ENCODE assay signal across 1 cellular context in the genomic region with DNA sequence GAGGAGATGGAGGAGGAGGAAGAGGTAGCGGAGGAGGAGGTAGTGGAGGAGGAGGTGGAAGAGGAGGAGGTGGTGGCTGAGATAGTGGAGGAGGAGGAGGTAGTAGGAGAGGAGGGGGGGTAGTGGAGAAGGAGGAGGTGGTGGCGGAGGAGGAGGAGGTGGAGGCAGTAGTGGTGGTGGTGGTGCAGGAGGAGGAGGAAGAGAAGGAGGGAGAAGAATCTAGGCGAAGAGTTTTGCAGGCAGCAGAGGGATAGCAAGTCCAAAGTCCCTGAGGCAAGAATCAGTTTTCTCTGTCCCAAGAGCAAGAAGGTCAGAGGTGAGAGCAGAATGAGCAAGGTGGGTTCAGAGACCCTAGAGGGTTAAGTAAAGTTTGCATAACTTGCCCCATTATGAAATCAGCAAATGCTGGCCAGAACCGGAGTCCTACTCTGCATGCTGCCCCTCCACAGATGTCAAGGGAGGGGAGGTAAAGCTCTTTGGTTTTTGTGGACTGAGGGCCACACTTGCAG.
TF ChIP-seq lines count a peak whose summit lies in the region.

No MANE protein-coding gene starts in this region.

TF ChIP-seq in K562, 482 proteins besides CTCF, POLR2A, EP300 and RAD21 (continued from another document and continues in another):
- TF ChIP-seq NCOA2 (IDR thresholded peaks at IDR 0.05; ENCODE audit: partially characterized antibody in 2 of 2): no peak
- peak; percentile 49 to 95; a peak in 3 of 4 replicates for TF ChIP-seq RCOR1 (IDR thresholded peaks at IDR 0.05; ENCODE audit: borderline replicate concordance in 1 of 2, low read depth in 2 of 2, low read length in 2 of 2)
- TF ChIP-seq SREBF1 (IDR thresholded peaks at IDR 0.05; ENCODE audit: borderline replicate concordance, low read depth, low read length): no peak
- TF ChIP-seq TEAD4 (IDR thresholded peaks at IDR 0.05; ENCODE audit: low read length): peak; percentile 54; the same call in 1 of the 2 replicates
- no peak for TF ChIP-seq TEAD4 (CRISPR knock-in tag; IDR thresholded peaks at IDR 0.05; ENCODE audit: borderline replicate concordance)
- peak; percentile 83 for TF ChIP-seq CEBPB (tag; IDR thresholded peaks at IDR 0.05)
- no peak for TF ChIP-seq EWSR1 (IDR thresholded peaks at IDR 0.05; ENCODE audit: borderline replicate concordance, low read depth, partially characterized antibody)
- TF ChIP-seq, protein P1, sequence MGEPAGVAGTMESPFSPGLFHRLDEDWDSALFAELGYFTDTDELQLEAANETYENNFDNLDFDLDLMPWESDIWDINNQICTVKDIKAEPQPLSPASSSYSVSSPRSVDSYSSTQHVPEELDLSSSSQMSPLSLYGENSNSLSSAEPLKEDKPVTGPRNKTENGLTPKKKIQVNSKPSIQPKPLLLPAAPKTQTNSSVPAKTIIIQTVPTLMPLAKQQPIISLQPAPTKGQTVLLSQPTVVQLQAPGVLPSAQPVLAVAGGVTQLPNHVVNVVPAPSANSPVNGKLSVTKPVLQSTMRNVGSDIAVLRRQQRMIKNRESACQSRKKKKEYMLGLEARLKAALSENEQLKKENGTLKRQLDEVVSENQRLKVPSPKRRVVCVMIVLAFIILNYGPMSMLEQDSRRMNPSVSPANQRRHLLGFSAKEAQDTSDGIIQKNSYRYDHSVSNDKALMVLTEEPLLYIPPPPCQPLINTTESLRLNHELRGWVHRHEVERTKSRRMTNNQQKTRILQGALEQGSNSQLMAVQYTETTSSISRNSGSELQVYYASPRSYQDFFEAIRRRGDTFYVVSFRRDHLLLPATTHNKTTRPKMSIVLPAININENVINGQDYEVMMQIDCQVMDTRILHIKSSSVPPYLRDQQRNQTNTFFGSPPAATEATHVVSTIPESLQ (CRISPR knock-in tag; IDR thresholded peaks at IDR 0.05): peak; percentile 69; the same call in 1 of the 2 replicates
- TF ChIP-seq, protein P2, sequence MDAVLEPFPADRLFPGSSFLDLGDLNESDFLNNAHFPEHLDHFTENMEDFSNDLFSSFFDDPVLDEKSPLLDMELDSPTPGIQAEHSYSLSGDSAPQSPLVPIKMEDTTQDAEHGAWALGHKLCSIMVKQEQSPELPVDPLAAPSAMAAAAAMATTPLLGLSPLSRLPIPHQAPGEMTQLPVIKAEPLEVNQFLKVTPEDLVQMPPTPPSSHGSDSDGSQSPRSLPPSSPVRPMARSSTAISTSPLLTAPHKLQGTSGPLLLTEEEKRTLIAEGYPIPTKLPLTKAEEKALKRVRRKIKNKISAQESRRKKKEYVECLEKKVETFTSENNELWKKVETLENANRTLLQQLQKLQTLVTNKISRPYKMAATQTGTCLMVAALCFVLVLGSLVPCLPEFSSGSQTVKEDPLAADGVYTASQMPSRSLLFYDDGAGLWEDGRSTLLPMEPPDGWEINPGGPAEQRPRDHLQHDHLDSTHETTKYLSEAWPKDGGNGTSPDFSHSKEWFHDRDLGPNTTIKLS (IDR thresholded peaks at IDR 0.05; ENCODE audit: borderline replicate concordance, low read depth): no peak
- no peak for TF ChIP-seq KLF10 (CRISPR knock-in tag; IDR thresholded peaks at IDR 0.05)
- peak; percentile 95; the same call in 1 of the 2 replicates for TF ChIP-seq GATAD2A (IDR thresholded peaks at IDR 0.05)
- no peak for TF ChIP-seq ZNF586 (CRISPR knock-in tag; conservative IDR thresholded peaks at IDR 0.05)
- TF ChIP-seq FOXK1 (CRISPR knock-in tag; IDR thresholded peaks at IDR 0.05; ENCODE audit: borderline replicate concordance): no peak
- no peak for TF ChIP-seq TAF1 (IDR thresholded peaks at IDR 0.05; ENCODE audit: control insufficient read depth, extremely low read depth, insufficient read depth, low read length, severe bottlenecking)
- no peak for TF ChIP-seq ZSCAN29 (IDR thresholded peaks at IDR 0.05)
- TF ChIP-seq, protein P3, sequence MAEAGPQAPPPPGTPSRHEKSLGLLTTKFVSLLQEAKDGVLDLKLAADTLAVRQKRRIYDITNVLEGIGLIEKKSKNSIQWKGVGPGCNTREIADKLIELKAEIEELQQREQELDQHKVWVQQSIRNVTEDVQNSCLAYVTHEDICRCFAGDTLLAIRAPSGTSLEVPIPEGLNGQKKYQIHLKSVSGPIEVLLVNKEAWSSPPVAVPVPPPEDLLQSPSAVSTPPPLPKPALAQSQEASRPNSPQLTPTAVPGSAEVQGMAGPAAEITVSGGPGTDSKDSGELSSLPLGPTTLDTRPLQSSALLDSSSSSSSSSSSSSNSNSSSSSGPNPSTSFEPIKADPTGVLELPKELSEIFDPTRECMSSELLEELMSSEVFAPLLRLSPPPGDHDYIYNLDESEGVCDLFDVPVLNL (CRISPR knock-in tag; IDR thresholded peaks at IDR 0.05; ENCODE audit: low read depth): no peak
- TF ChIP-seq, protein P4, sequence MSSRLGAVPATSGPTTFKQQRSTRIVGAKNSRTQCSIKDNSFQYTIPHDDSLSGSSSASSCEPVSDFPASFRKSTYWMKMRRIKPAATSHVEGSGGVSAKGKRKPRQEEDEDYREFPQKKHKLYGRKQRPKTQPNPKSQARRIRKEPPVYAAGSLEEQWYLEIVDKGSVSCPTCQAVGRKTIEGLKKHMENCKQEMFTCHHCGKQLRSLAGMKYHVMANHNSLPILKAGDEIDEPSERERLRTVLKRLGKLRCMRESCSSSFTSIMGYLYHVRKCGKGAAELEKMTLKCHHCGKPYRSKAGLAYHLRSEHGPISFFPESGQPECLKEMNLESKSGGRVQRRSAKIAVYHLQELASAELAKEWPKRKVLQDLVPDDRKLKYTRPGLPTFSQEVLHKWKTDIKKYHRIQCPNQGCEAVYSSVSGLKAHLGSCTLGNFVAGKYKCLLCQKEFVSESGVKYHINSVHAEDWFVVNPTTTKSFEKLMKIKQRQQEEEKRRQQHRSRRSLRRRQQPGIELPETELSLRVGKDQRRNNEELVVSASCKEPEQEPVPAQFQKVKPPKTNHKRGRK (tag; IDR thresholded peaks at IDR 0.05): peak; percentile 35; the same call in 1 of the 2 replicates
- peak; percentile 66; the same call in 1 of the 2 replicates for TF ChIP-seq CEBPG (CRISPR knock-in tag; IDR thresholded peaks at IDR 0.05)
- TF ChIP-seq CEBPG (tag; conservative IDR thresholded peaks at IDR 0.05 in 1 of 2, IDR thresholded peaks at IDR 0.05 in 1 of 2): peak; percentile 40 to 68; a peak in 2 of 4 replicates
- TF ChIP-seq, protein P5, sequence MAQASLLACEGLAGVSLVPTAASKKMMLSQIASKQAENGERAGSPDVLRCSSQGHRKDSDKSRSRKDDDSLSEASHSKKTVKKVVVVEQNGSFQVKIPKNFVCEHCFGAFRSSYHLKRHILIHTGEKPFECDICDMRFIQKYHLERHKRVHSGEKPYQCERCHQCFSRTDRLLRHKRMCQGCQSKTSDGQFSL (CRISPR knock-in tag; IDR thresholded peaks at IDR 0.05): peak; percentile 74; the same call in 1 of the 2 replicates
- TF ChIP-seq, protein P5 (tag; IDR thresholded peaks at IDR 0.05): no peak
- TF ChIP-seq TCF3 (CRISPR knock-in tag; IDR thresholded peaks at IDR 0.05): 0 out of 2 replicates have a peak, but pooled peaks have one; percentile 8
- TF ChIP-seq, protein P6, sequence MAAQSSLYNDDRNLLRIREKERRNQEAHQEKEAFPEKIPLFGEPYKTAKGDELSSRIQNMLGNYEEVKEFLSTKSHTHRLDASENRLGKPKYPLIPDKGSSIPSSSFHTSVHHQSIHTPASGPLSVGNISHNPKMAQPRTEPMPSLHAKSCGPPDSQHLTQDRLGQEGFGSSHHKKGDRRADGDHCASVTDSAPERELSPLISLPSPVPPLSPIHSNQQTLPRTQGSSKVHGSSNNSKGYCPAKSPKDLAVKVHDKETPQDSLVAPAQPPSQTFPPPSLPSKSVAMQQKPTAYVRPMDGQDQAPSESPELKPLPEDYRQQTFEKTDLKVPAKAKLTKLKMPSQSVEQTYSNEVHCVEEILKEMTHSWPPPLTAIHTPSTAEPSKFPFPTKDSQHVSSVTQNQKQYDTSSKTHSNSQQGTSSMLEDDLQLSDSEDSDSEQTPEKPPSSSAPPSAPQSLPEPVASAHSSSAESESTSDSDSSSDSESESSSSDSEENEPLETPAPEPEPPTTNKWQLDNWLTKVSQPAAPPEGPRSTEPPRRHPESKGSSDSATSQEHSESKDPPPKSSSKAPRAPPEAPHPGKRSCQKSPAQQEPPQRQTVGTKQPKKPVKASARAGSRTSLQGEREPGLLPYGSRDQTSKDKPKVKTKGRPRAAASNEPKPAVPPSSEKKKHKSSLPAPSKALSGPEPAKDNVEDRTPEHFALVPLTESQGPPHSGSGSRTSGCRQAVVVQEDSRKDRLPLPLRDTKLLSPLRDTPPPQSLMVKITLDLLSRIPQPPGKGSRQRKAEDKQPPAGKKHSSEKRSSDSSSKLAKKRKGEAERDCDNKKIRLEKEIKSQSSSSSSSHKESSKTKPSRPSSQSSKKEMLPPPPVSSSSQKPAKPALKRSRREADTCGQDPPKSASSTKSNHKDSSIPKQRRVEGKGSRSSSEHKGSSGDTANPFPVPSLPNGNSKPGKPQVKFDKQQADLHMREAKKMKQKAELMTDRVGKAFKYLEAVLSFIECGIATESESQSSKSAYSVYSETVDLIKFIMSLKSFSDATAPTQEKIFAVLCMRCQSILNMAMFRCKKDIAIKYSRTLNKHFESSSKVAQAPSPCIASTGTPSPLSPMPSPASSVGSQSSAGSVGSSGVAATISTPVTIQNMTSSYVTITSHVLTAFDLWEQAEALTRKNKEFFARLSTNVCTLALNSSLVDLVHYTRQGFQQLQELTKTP (IDR thresholded peaks at IDR 0.05; ENCODE audit: low read depth in 1 of 2, partially characterized antibody in 2 of 2): peak in 1 of 2 experiments; percentile 25
- TF ChIP-seq RBM39 (optimal IDR thresholded peaks at IDR 0.05; ENCODE audit: low read depth, low read length): no peak
- peak in 1 of 2 experiments; percentile 12; a peak in 1 of 3 replicates for TF ChIP-seq CBX3 (IDR thresholded peaks at IDR 0.05; ENCODE audit: borderline replicate concordance in 1 of 2, low read length in 2 of 2)
- TF ChIP-seq, protein P7, sequence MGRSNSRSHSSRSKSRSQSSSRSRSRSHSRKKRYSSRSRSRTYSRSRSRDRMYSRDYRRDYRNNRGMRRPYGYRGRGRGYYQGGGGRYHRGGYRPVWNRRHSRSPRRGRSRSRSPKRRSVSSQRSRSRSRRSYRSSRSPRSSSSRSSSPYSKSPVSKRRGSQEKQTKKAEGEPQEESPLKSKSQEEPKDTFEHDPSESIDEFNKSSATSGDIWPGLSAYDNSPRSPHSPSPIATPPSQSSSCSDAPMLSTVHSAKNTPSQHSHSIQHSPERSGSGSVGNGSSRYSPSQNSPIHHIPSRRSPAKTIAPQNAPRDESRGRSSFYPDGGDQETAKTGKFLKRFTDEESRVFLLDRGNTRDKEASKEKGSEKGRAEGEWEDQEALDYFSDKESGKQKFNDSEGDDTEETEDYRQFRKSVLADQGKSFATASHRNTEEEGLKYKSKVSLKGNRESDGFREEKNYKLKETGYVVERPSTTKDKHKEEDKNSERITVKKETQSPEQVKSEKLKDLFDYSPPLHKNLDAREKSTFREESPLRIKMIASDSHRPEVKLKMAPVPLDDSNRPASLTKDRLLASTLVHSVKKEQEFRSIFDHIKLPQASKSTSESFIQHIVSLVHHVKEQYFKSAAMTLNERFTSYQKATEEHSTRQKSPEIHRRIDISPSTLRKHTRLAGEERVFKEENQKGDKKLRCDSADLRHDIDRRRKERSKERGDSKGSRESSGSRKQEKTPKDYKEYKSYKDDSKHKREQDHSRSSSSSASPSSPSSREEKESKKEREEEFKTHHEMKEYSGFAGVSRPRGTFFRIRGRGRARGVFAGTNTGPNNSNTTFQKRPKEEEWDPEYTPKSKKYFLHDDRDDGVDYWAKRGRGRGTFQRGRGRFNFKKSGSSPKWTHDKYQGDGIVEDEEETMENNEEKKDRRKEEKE (IDR thresholded peaks at IDR 0.05; ENCODE audit: borderline replicate concordance in 1 of 2, control insufficient read depth in 1 of 2, low read depth in 2 of 2, low read length in 1 of 2): no peak
- no peak for TF ChIP-seq MTA3 (IDR thresholded peaks at IDR 0.05; ENCODE audit: borderline replicate concordance)
- no peak for TF ChIP-seq BMI1 (IDR thresholded peaks at IDR 0.05; ENCODE audit: low read length)
- TF ChIP-seq, protein P8, sequence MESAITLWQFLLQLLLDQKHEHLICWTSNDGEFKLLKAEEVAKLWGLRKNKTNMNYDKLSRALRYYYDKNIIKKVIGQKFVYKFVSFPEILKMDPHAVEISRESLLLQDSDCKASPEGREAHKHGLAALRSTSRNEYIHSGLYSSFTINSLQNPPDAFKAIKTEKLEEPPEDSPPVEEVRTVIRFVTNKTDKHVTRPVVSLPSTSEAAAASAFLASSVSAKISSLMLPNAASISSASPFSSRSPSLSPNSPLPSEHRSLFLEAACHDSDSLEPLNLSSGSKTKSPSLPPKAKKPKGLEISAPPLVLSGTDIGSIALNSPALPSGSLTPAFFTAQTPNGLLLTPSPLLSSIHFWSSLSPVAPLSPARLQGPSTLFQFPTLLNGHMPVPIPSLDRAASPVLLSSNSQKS (CRISPR knock-in tag; IDR thresholded peaks at IDR 0.05): no peak
- TF ChIP-seq, protein P9, sequence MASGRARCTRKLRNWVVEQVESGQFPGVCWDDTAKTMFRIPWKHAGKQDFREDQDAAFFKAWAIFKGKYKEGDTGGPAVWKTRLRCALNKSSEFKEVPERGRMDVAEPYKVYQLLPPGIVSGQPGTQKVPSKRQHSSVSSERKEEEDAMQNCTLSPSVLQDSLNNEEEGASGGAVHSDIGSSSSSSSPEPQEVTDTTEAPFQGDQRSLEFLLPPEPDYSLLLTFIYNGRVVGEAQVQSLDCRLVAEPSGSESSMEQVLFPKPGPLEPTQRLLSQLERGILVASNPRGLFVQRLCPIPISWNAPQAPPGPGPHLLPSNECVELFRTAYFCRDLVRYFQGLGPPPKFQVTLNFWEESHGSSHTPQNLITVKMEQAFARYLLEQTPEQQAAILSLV (tag; IDR thresholded peaks at IDR 0.05): no peak
- TF ChIP-seq, protein P10, sequence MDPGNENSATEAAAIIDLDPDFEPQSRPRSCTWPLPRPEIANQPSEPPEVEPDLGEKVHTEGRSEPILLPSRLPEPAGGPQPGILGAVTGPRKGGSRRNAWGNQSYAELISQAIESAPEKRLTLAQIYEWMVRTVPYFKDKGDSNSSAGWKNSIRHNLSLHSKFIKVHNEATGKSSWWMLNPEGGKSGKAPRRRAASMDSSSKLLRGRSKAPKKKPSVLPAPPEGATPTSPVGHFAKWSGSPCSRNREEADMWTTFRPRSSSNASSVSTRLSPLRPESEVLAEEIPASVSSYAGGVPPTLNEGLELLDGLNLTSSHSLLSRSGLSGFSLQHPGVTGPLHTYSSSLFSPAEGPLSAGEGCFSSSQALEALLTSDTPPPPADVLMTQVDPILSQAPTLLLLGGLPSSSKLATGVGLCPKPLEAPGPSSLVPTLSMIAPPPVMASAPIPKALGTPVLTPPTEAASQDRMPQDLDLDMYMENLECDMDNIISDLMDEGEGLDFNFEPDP (CRISPR knock-in tag; IDR thresholded peaks at IDR 0.05): no peak
- peak; percentile 97 for TF ChIP-seq EGR1 (conservative IDR thresholded peaks at IDR 0.05)
